ENCODE assay signal across 23 cellular contexts in the genomic region with DNA sequence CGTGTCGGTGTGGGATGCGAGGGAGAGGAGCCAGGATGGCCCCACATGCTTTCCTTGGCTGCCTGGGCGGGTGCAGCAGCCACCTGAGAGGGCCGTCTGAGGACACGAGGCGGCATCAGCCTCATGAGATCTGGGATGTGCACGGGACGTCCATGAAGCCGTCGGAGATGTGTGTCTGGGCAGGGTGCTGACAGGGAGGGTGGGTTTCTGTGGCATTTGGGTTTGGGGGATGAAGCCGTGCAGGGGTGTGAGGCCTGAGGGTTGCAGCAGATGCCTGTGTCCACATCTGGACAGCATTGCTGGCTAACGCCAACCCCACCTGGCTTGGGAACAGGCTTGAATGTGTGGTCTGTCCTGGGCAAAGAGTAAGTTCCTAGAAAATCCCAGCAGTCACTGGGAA.
DNase-seq lines count a peak whose midpoint lies in the region; ATAC-seq and TF ChIP-seq lines count a peak whose summit lies in the region.
"Had no signal": no experiment of that assay in that cellular context is flagged by ENCODE, and none has a peak within 500 bp of the region (broad histone marks: within the 10 kb centered on the region; RNA-seq: fewer than 3 reads in every experiment).

No MANE protein-coding gene starts in this region.

- H3K27me3 Mint-ChIP-seq in nephron progenitor cell (ENCODE audit: low read depth, poor library complexity): peaks cover 17% of the 10 kb centered on the region

- no peaks in the 10 kb centered on the region for H3K9me3 Mint-ChIP-seq in activated naive CD4-positive, alpha-beta T cell treated with anti-CD3 and anti-CD28 coated beads, Interleukin-2, amount 50 U/mL, for 72 hours
- H3K9me3 Mint-ChIP-seq in nephron progenitor cell: peaks cover 11% of the 10 kb centered on the region
- H3K9me3 Mint-ChIP-seq: activated CD4-positive, alpha-beta T cell treated with anti-CD3 and anti-CD28 coated beads, Interleukin-2, amount 10 ng/mL, durations not matched to agents 24 days and 14 days; activated T-helper 1 cell treated with anti-CD3 and anti-CD28 coated beads, Interleukin-12 subunit alpha, Interleukin-12 subunit beta, Interleukin-2, Interleukin-4 antibody, amounts not matched to agents 30 ng/mL and 10 ng/mL and 1 ng/mL, durations not matched to agents 14 hours and 24 hours and 36 hours; CD4-positive, alpha-beta memory T cell had no signal

- peaks cover 0 to 52% (median 10%) of the 10 kb centered on the region in 3 donors for H3K27me3 ChIP-seq in stomach

- DNase-seq in activated naive CD4-positive, alpha-beta T cell treated with anti-CD3 and anti-CD28 coated beads, Interleukin-2, amount 50 U/mL, for 72 hours (ENCODE audit: low spot score in 2 of 2): no peak
- no peak for DNase-seq in activated naive CD4-positive, alpha-beta T cell treated with Interleukin-2 at 50 U/mL for 16 hours
- DNase-seq in activated CD8-positive, alpha-beta memory T cell treated with anti-CD3 and anti-CD28 coated beads, Interleukin-2, amount 50 U/mL, for 4 hours: peak; percentile 5
- DNase-seq in nephron progenitor cell (no peak), stomach (peak; percentile 17)
- no peak for DNase-seq in NK-92 treated with Interleukin-12 subunit alpha and Interleukin-12 subunit beta, amount 100 ng/mL, for 24 hours (lab: John Stamatoyannopoulos, UW)
- no peak for DNase-seq in stimulated activated CD4-positive, alpha-beta T cell treated with anti-CD3 and anti-CD28 coated beads, Interleukin-15, amount 100 ng/mL, for 24 hours
- DNase-seq: activated CD4-positive, alpha-beta T cell treated with anti-CD3 and anti-CD28 coated beads, Interleukin-2, amount 10 ng/mL, durations not matched to agents 24 days and 14 days; CD4-positive, alpha-beta memory T cell; effector memory CD4-positive, alpha-beta T cell; KBM-7; NCI-H1092 treated with DMSO at 0.1 percent for 48 hours; NCI-H1694 treated with DMSO at 0.1 percent for 48 hours; stimulated activated naive B cell treated with anti-CD40 and anti-IgM and Interleukin-4, amounts not matched to agents 10 μg/mL and 1 μg/mL and 100 μg/mL, for 72 hours had no signal

- H3K9me3 ChIP-seq in stomach: peaks cover 0 to 5% (median 0%) of the 10 kb centered on the region in 4 donors
- H3K9me3 ChIP-seq: neutrophil, psoas muscle had no signal

- peak overlapping the region; percentile 50 to 68 for H3K27ac Mint-ChIP-seq in activated naive CD4-positive, alpha-beta T cell treated with anti-CD3 and anti-CD28 coated beads, Interleukin-2, amount 50 U/mL, for 72 hours
- H3K27ac Mint-ChIP-seq in nephron progenitor cell: peak overlapping the region; percentile 61
- H3K27ac Mint-ChIP-seq: activated CD4-positive, alpha-beta T cell treated with anti-CD3 and anti-CD28 coated beads, Interleukin-2, amount 10 ng/mL, durations not matched to agents 24 days and 14 days; activated naive CD8-positive, alpha-beta T cell; activated T-helper 1 cell treated with anti-CD3 and anti-CD28 coated beads, Interleukin-12 subunit alpha, Interleukin-12 subunit beta, Interleukin-2, Interleukin-4 antibody, amounts not matched to agents 30 ng/mL and 10 ng/mL and 1 ng/mL, durations not matched to agents 14 hours and 24 hours and 36 hours; CD4-positive, alpha-beta memory T cell; memory B cell; stimulated activated naive B cell treated with anti-CD40 and anti-IgM and Interleukin-4, amounts not matched to agents 10 μg/mL and 1 μg/mL and 100 μg/mL, for 72 hours; WTC11 had no signal

- no peaks in the 10 kb centered on the region for H3K36me3 ChIP-seq in stomach
- H3K36me3 ChIP-seq: neutrophil had no signal

- no peak for TF ChIP-seq POLR2A in stomach (IDR thresholded peaks at IDR 0.05)

- peaks cover 31% of the 10 kb centered on the region for H3K4me1 Mint-ChIP-seq in nephron progenitor cell
- H3K4me1 Mint-ChIP-seq: activated CD4-positive, alpha-beta T cell treated with anti-CD3 and anti-CD28 coated beads, Interleukin-2, amount 10 ng/mL, durations not matched to agents 24 days and 14 days had no signal

- H3K4me3 ChIP-seq in stomach: no peak overlapping the region
- H3K4me3 ChIP-seq: psoas muscle, SK-N-MC had no signal

- no peak for TF ChIP-seq EP300 in stomach (IDR thresholded peaks at IDR 0.05)

- no peak overlapping the region for H3K4me3 Mint-ChIP-seq in nephron progenitor cell
- H3K4me3 Mint-ChIP-seq: activated CD4-positive, alpha-beta T cell treated with anti-CD3 and anti-CD28 coated beads, Interleukin-2, amount 10 ng/mL, durations not matched to agents 24 days and 14 days; activated naive CD8-positive, alpha-beta T cell; activated T-helper 1 cell treated with anti-CD3 and anti-CD28 coated beads, Interleukin-12 subunit alpha, Interleukin-12 subunit beta, Interleukin-2, Interleukin-4 antibody, amounts not matched to agents 30 ng/mL and 10 ng/mL and 1 ng/mL, durations not matched to agents 14 hours and 24 hours and 36 hours; CD4-positive, alpha-beta memory T cell; memory B cell; stimulated activated naive B cell treated with anti-CD40 and anti-IgM and Interleukin-4, amounts not matched to agents 10 μg/mL and 1 μg/mL and 100 μg/mL, for 72 hours; WTC11 had no signal

- 86 to 93% (median 89%) methylated on average over 12 to 13 of the region's 13 CpGs for WGBS in stomach, 5 donors

- ATAC-seq in activated naive CD4-positive, alpha-beta T cell treated with anti-CD3 and anti-CD28 coated beads, Interleukin-2, amount 50 U/mL, for 72 hours: no peak
- ATAC-seq in HG02763 (IDR thresholded peaks at IDR 0.05; ENCODE audit: unreplicated experiment): no peak
- ATAC-seq: psoas muscle; stimulated activated naive B cell treated with anti-CD40 and anti-IgM and Interleukin-4, amounts not matched to agents 10 μg/mL and 1 μg/mL and 100 μg/mL, for 72 hours; WTC11 had no signal

- no peaks in the 10 kb centered on the region for H3K4me1 ChIP-seq in stomach
- H3K4me1 ChIP-seq: psoas muscle had no signal

- intact Hi-C loops in stomach (cut with DNase I; ENCODE audit: low total_unique reads): no loop called here

- no peak overlapping the region for H3K27ac ChIP-seq in stomach
- H3K27ac ChIP-seq: neutrophil, psoas muscle, RWPE1, SK-N-MC had no signal

- no peaks in the 10 kb centered on the region for H3K36me3 Mint-ChIP-seq in activated naive CD4-positive, alpha-beta T cell treated with anti-CD3 and anti-CD28 coated beads, Interleukin-2, amount 50 U/mL, for 72 hours
- no peaks in the 10 kb centered on the region for H3K36me3 Mint-ChIP-seq in nephron progenitor cell (ENCODE audit: low read depth)
- H3K36me3 Mint-ChIP-seq: activated naive CD8-positive, alpha-beta T cell; CD4-positive, alpha-beta memory T cell; memory B cell had no signal

- TF ChIP-seq CTCF in nephron progenitor cell (IDR thresholded peaks at IDR 0.05): no peak
- TF ChIP-seq CTCF in stomach (IDR thresholded peaks at IDR 0.05): no peak

Comparison
In these comparisons a context has a peak if more than half of its experiments do, and no peak if none do; other contexts are left out.
1. DNase-seq: peak in activated CD8-positive, alpha-beta memory T cell treated with anti-CD3 and anti-CD28 coated beads, Interleukin-2, amount 50 U/mL, for 4 hours (single experiment) and stomach (single experiment); none in activated naive CD4-positive, alpha-beta T cell treated with anti-CD3 and anti-CD28 coated beads, Interleukin-2, amount 50 U/mL, for 72 hours (0 of 2), activated naive CD4-positive, alpha-beta T cell treated with Interleukin-2 at 50 U/mL for 16 hours (single experiment), nephron progenitor cell (single experiment), NK-92 treated with Interleukin-12 subunit alpha and Interleukin-12 subunit beta, amount 100 ng/mL, for 24 hours (single experiment) and stimulated activated CD4-positive, alpha-beta T cell treated with anti-CD3 and anti-CD28 coated beads, Interleukin-15, amount 100 ng/mL, for 24 hours (single experiment).